12 cellular contexts compared by ENCODE assay signal in the genomic region with DNA sequence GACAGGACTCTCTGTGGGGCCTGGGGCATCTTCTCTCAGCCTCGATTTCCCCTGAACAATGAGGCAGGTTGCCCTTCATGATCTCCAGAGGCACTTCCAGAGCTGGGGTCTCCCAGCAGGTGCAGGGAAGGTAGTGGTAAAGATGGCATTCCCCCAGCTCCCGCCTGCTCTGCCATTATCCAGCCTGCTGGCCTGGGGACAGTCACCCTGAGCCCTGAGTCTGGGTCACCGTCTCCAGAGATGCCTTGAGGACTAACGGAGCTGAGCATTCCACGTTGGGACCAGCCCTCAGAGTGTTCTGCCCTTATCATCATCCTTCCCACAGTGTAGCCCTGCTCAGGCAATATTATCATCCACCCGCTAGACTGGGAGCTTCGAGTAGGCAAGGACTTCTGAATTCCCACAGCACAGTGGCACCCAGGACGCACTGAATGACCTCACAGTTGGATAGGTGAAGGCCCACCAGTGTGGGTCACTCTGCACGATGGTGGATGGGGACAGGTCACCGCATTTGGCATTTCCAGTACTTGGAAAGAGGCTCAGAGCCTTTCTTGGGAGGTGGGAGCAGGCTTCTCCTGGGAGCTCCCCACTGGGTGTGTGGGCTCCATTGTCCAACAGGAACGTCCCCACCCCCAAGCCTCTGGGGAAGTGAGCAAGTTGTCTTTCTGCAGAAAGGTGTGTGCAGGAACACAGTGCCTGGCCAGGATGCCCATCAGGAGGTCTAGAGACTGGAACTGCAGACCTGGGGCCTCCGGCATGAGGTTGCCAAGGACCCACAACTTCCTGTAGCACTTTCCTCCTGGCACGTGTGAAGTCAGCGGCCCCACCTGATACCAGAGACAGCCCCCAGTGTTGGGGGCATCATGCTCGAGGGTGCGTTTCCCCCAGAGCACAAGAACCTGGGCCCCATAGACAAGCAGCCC. TPM values are rescaled to one million over a fixed set of nuclear protein-coding genes. Genes with fewer than 3 reads are reported as not detected.
DNase-seq lines count a peak whose midpoint lies in the region; ATAC-seq and TF ChIP-seq lines count a peak whose summit lies in the region.
"Had no signal": no experiment of that assay in that cellular context is flagged by ENCODE, and none has a peak within 500 bp of the region (broad histone marks: within the 10 kb centered on the region; RNA-seq: fewer than 3 reads in every experiment).

No MANE protein-coding gene starts in this region.

- H4K8ac ChIP-seq in H9 (replicated peaks; ENCODE audit: insufficient read length, low read depth, low read length), result no peak overlapping the region

- no peak overlapping the region for H3K27ac ChIP-seq in H9 (ENCODE audit: insufficient read length, low read depth, low read length)
- peak overlapping the region in 2 of 3 donors; percentile 60 to 62 for H3K27ac ChIP-seq in right lobe of liver
- no peak overlapping the region for H3K27ac ChIP-seq in smooth muscle cell (ENCODE audit: low read depth)
- H3K27ac ChIP-seq: BLaER1 had no signal

- intact Hi-C loops in right lobe of liver (cut with DNase I), result loop anchor here in 1 of 2 donors (10.0 kb wide), 1 partner anchor 66 kb away; no protein-coding TSS in a partner anchor

- no peak for TF ChIP-seq CTCF in H9 (conservative IDR thresholded peaks at IDR 0.05)
- TF ChIP-seq CTCF in chondrocyte (IDR thresholded peaks at IDR 0.05), result no peak
- TF ChIP-seq CTCF in right lobe of liver (IDR thresholded peaks at IDR 0.05), result no peak
- TF ChIP-seq CTCF in smooth muscle cell (IDR thresholded peaks at IDR 0.05; ENCODE audit: borderline replicate concordance, insufficient read depth, poor library complexity, severe bottlenecking), result no peak

- H3K4me2 ChIP-seq in H9 (ENCODE audit: insufficient read depth, insufficient read length, low read length) (no peak overlapping the region), smooth muscle cell (peak overlapping the region; percentile 89)
- H3K4me2 ChIP-seq: BLaER1 had no signal

- no CpG with 5 or more reads among the region's 16 CpGs for WGBS in H9 (ENCODE audit: extremely low coverage, insufficient read length, low lambda C conversion rate)
- WGBS in right lobe of liver (ENCODE audit: insufficient coverage, low coverage, low lambda C conversion rate, missing lambda C conversion rate), result 73% methylated on average over 3 of the region's 16 CpGs
- WGBS in smooth muscle cell (ENCODE audit: low lambda C conversion rate), result 87% methylated on average over 16 of the region's 16 CpGs

- H3K79me2 ChIP-seq in H9 (ENCODE audit: insufficient read depth, low read length) (no peaks in the 10 kb centered on the region), smooth muscle cell (ENCODE audit: low read depth) (no peaks in the 10 kb centered on the region)

- H2AK5ac ChIP-seq in H9 (ENCODE audit: insufficient read length, low read length), result no peak overlapping the region

- no peaks in the 10 kb centered on the region for H4K20me1 ChIP-seq in H9 (ENCODE audit: control insufficient read depth, insufficient read depth, insufficient read length)
- H4K20me1 ChIP-seq in smooth muscle cell (ENCODE audit: low read depth), result no peaks in the 10 kb centered on the region
- H4K20me1 ChIP-seq: BLaER1 had no signal

- H3K36me3 Mint-ChIP-seq in H9 (ENCODE audit: insufficient read depth in 1 of 3, low read depth in 3 of 3), result no peaks in the 10 kb centered on the region
- H3K36me3 Mint-ChIP-seq in chondrocyte (ENCODE audit: low read depth), result no peaks in the 10 kb centered on the region

- H3K4ac ChIP-seq in H9 (ENCODE audit: low read depth, low read length), result no peak overlapping the region

- H2BK5ac ChIP-seq in H9 (ENCODE audit: insufficient read length, low read length), result no peak overlapping the region

- no peaks in the 10 kb centered on the region for H3K9me3 ChIP-seq in H9 (ENCODE audit: control insufficient read depth, low read depth, low read length)
- no peaks in the 10 kb centered on the region for H3K9me3 ChIP-seq in right lobe of liver
- H3K9me3 ChIP-seq in smooth muscle cell (replicated peaks; ENCODE audit: low read depth), result no peaks in the 10 kb centered on the region
- H3K9me3 ChIP-seq: BLaER1 had no signal

- no peak overlapping the region for H2BK120ac ChIP-seq in H9 (ENCODE audit: low read depth, low read length, poor library complexity, severe bottlenecking)

- no peaks in the 10 kb centered on the region for H3K23me2 ChIP-seq in H9 (ENCODE audit: insufficient read length, low read depth, low read length, poor library complexity, severe bottlenecking)

- H3K27ac Mint-ChIP-seq in H9 (no peak overlapping the region), chondrocyte (ENCODE audit: unreplicated experiment) (no peak overlapping the region)

- no peak overlapping the region for H2BK20ac ChIP-seq in H9 (ENCODE audit: low read depth, low read length, poor library complexity, severe bottlenecking)

- no peak overlapping the region; the same call in 1 of the 2 replicates for H3K14ac ChIP-seq in H9 (ENCODE audit: insufficient read depth, low read length)

- no peak overlapping the region for H2BK12ac ChIP-seq in H9 (ENCODE audit: insufficient read length, low read depth, low read length)

- no peak overlapping the region for H4K5ac ChIP-seq in H9 (ENCODE audit: insufficient read length, low read depth, low read length)

- no peak overlapping the region for H3K18ac ChIP-seq in H9 (ENCODE audit: insufficient read length, low read depth, low read length)

- H3K4me3 Mint-ChIP-seq in H9 (peak overlapping the region; percentile 48 to 50; a peak in 3 of 5 replicates), chondrocyte (ENCODE audit: unreplicated experiment) (peak overlapping the region; percentile 46)

- H4K91ac ChIP-seq in H9 (ENCODE audit: insufficient read length, low read depth, low read length), result no peak overlapping the region

- TF ChIP-seq POLR2A in right lobe of liver (IDR thresholded peaks at IDR 0.05), result no peak

- H3K9ac ChIP-seq in H9 (ENCODE audit: extremely low read depth, insufficient read length, low read length) (no peak overlapping the region), smooth muscle cell (ENCODE audit: low read depth) (no peak overlapping the region)
- H3K9ac ChIP-seq: BLaER1 had no signal

- no peak overlapping the region for H3K56ac ChIP-seq in H9 (ENCODE audit: insufficient read length, low read depth, low read length)

- H3K27me3 Mint-ChIP-seq in H9 (ENCODE audit: low read depth), result peaks cover 54% of the 10 kb centered on the region
- H3K27me3 Mint-ChIP-seq in chondrocyte (ENCODE audit: low read depth), result no peaks in the 10 kb centered on the region

- H2AFZ ChIP-seq in H9 (ENCODE audit: low read length), result no peak overlapping the region
- no peak overlapping the region for H2AFZ ChIP-seq in smooth muscle cell (ENCODE audit: low read depth)

- no peaks in the 10 kb centered on the region for H3F3A ChIP-seq in smooth muscle cell (ENCODE audit: low read depth)

- H3K4me1 Mint-ChIP-seq in H9 (peaks cover 31 to 41% of the 10 kb centered on the region in 2 experiments), chondrocyte (ENCODE audit: low read depth) (peaks cover 42% of the 10 kb centered on the region)

- H3K4me1 ChIP-seq in H9 (ENCODE audit: insufficient read depth, low read length) (peaks cover 4% of the 10 kb centered on the region; the same call in 1 of the 2 replicates), right lobe of liver (peaks cover 0 to 32% (median 5%) of the 10 kb centered on the region in 4 donors), smooth muscle cell (ENCODE audit: low read depth) (no peaks in the 10 kb centered on the region)
- H3K4me1 ChIP-seq: BLaER1 had no signal

- H3K9me3 Mint-ChIP-seq in H9, result peaks cover 0 to 2% of the 10 kb centered on the region in 2 experiments; a peak in 2 of 5 replicates
- H3K9me3 Mint-ChIP-seq in chondrocyte (ENCODE audit: low read depth), result no peaks in the 10 kb centered on the region

- H3K23ac ChIP-seq in H9 (ENCODE audit: insufficient read length, low read depth, low read length), result no peak overlapping the region

- no peaks in the 10 kb centered on the region for H3K36me3 ChIP-seq in right lobe of liver
- no peaks in the 10 kb centered on the region for H3K36me3 ChIP-seq in smooth muscle cell (ENCODE audit: low read depth)
- H3K36me3 ChIP-seq: BLaER1 had no signal

- H3T11ph ChIP-seq in H9 (ENCODE audit: low read length), result no peak overlapping the region

- H2BK15ac ChIP-seq in H9 (ENCODE audit: low read depth, low read length), result no peak overlapping the region

- no peak for ATAC-seq in right lobe of liver

- DNase-seq in H9, result no peak
- peak; percentile 72 for DNase-seq in chondrocyte (ENCODE audit: low spot score)
- DNase-seq in right lobe of liver, result peak; percentile 16 to 44 (median 42)
- DNase-seq in smooth muscle cell (lab: John Stamatoyannopoulos, UW; ENCODE audit: unreplicated experiment), result no peak
- no peak for DNase-seq in NCI-H510A treated with DMSO at 0.1 percent for 48 hours (lab: John Stamatoyannopoulos, UW)
- no peak for DNase-seq in Kasumi-1 (lab: John Stamatoyannopoulos, UW)
- DNase-seq in AG08395 (ENCODE audit: low spot score), result no peak
- DNase-seq in NOMO-1 treated with DMSO at 0.1 percent for 48 hours (lab: John Stamatoyannopoulos, UW; ENCODE audit: unreplicated experiment), result no peak
- DNase-seq: central memory CD4-positive, alpha-beta T cell; NCI-H2107 had no signal

- no peaks in the 10 kb centered on the region for H3K79me1 ChIP-seq in H9 (ENCODE audit: insufficient read depth, low read depth, low read length, poor library complexity, severe bottlenecking)

- H3K4me3 ChIP-seq in right lobe of liver (peak overlapping the region in 1 of 3 donors; percentile 58), smooth muscle cell (no peak overlapping the region)
- H3K4me3 ChIP-seq: BLaER1 had no signal

- H3K27me3 ChIP-seq in H9 (ENCODE audit: insufficient read depth, low read length) (peaks cover 16% of the 10 kb centered on the region; the same call in 1 of the 2 replicates), right lobe of liver (no peaks in the 10 kb centered on the region), smooth muscle cell (ENCODE audit: low read depth) (no peaks in the 10 kb centered on the region)

RNA-seq across cellular contexts. Expression of a gene that starts 51.4 kb away (rescaled TPM):
- 0.09 and 0.31 TPM in 2 replicates for total RNA-seq in H9 (2021)
- total RNA-seq in chondrocyte, result 0.15 to 1.1 TPM (median 0.18 TPM) in 3 replicates
- total RNA-seq in right lobe of liver, result under 1 TPM in 2 of 6 experiments, not detected in 4; 0.10 to 0.12 TPM
- 0.45 and 1.6 TPM in 2 replicates for total RNA-seq in smooth muscle cell
- polyA plus RNA-seq in smooth muscle cell, result 0.69 and 3.2 TPM in 2 replicates
- total RNA-seq: lung microvascular endothelial cell had no signal

Comparison
In these comparisons a context has a peak if more than half of its experiments do, and no peak if none do; other contexts are left out.
1. DNase-seq: peak in chondrocyte (single experiment) and right lobe of liver (3 of 3); none in H9 (single experiment), smooth muscle cell (single experiment), NCI-H510A treated with DMSO at 0.1 percent for 48 hours (single experiment), Kasumi-1 (0 of 2), AG08395 (single experiment) and NOMO-1 treated with DMSO at 0.1 percent for 48 hours (single experiment).
2. H3K27ac ChIP-seq: peak in right lobe of liver (2 of 3); none in H9 (single experiment) and smooth muscle cell (single experiment).